In genomic region chr5:73008831-73009230, GRCh38 we compare ENCODE assay signal across 28 cellular contexts.
"Had no signal": no experiment of that assay in that cellular context is flagged by ENCODE, and none has a peak within 500 bp of the region (broad histone marks: within the 10 kb centered on the region; RNA-seq: fewer than 3 reads in every experiment).

No MANE protein-coding gene starts in this region.

- H3K79me2 ChIP-seq: hepatocyte had no signal

- DNase-seq: cortex of kidney; effector memory CD8-positive, alpha-beta T cell; foreskin fibroblast; heart left ventricle; immature natural killer cell; kidney; natural killer cell; pancreas; stimulated activated CD4-positive, alpha-beta T cell treated with anti-CD3 and anti-CD28 coated beads, Interleukin-12 subunit alpha, Interleukin-12 subunit beta, amount 100 ng/mL, for 4 hours; stimulated activated CD4-positive, alpha-beta T cell treated with anti-CD3 and anti-CD28 coated beads, Interleukin-1b, Interleukin-23, amount 100 ng/mL, for 48 hours; stimulated activated CD4-positive, alpha-beta T cell treated with anti-CD3 and anti-CD28 coated beads, Interleukin-4, amount 100 ng/mL, for 1 hour; stimulated activated CD8-positive, alpha-beta memory T cell treated with anti-CD3 and anti-CD28 coated beads, Interleukin-4, amount 100 ng/mL, for 48 hours; stimulated activated naive CD4-positive, alpha-beta T cell; stimulated activated naive CD8-positive, alpha-beta T cell treated with anti-CD3 and anti-CD28 coated beads, Interleukin-15, amount 100 ng/mL, for 72 hours; transverse colon had no signal

- H3K27me3 Mint-ChIP-seq: effector memory CD8-positive, alpha-beta T cell; memory B cell; stimulated activated naive CD8-positive, alpha-beta T cell treated with anti-CD3 and anti-CD28 coated beads, Interleukin-15, amount 100 ng/mL, for 72 hours had no signal

- H3K4me3 ChIP-seq: gastroesophageal sphincter, heart left ventricle, hepatocyte, lung, pancreas, smooth muscle cell, suprapubic skin, transverse colon, vagina had no signal

- H3K4me1 Mint-ChIP-seq: immature natural killer cell; memory B cell; natural killer cell; stimulated activated naive CD8-positive, alpha-beta T cell treated with anti-CD3 and anti-CD28 coated beads, Interleukin-15, amount 100 ng/mL, for 72 hours had no signal

- H3K27me3 ChIP-seq: gastroesophageal sphincter, heart left ventricle, hepatocyte, neutrophil, pancreas, suprapubic skin, transverse colon, vagina had no signal

- H3K36me3 ChIP-seq: pancreas had no signal

- H3K9me3 Mint-ChIP-seq: effector memory CD8-positive, alpha-beta T cell; immature natural killer cell; memory B cell; natural killer cell; stimulated activated naive CD8-positive, alpha-beta T cell treated with anti-CD3 and anti-CD28 coated beads, Interleukin-15, amount 100 ng/mL, for 72 hours had no signal

- H3K27ac Mint-ChIP-seq: effector memory CD8-positive, alpha-beta T cell; immature natural killer cell; memory B cell; natural killer cell; stimulated activated naive CD8-positive, alpha-beta T cell treated with anti-CD3 and anti-CD28 coated beads, Interleukin-15, amount 100 ng/mL, for 72 hours had no signal

- FAIRE-seq: endometrium, kidney, pancreas had no signal

- H2AFZ ChIP-seq: hepatocyte had no signal

- H3K4me2 ChIP-seq: hepatocyte, smooth muscle cell had no signal

- H3K4me1 ChIP-seq: gastroesophageal sphincter, heart left ventricle, pancreas, suprapubic skin, transverse colon, vagina had no signal

- H3K4me3 Mint-ChIP-seq: effector memory CD8-positive, alpha-beta T cell; immature natural killer cell; memory B cell; natural killer cell; stimulated activated naive CD8-positive, alpha-beta T cell treated with anti-CD3 and anti-CD28 coated beads, Interleukin-15, amount 100 ng/mL, for 72 hours had no signal

- ATAC-seq: effector memory CD8-positive, alpha-beta T cell; esophagus mucosa; gastroesophageal sphincter; heart left ventricle; left lobe of liver; natural killer cell; pancreas; sciatic nerve; stimulated activated naive CD8-positive, alpha-beta T cell treated with anti-CD3 and anti-CD28 coated beads, Interleukin-15, amount 100 ng/mL, for 72 hours had no signal

- H3K9me3 ChIP-seq: gastroesophageal sphincter, heart left ventricle, neutrophil, pancreas, suprapubic skin, transverse colon, vagina had no signal

- H3K36me3 Mint-ChIP-seq: natural killer cell had no signal

- H3K27ac ChIP-seq: epithelial cell of prostate, gastroesophageal sphincter, heart left ventricle, hepatocyte, neutrophil, pancreas, suprapubic skin, transverse colon, vagina had no signal
